In genomic region chr22:18073927-18074326, GRCh38 we compare ENCODE assay signal across 1 cellular context. TPM values are rescaled to one million over a fixed set of nuclear protein-coding genes. Genes with fewer than 3 reads are reported as not detected.
"Had no signal": no experiment of that assay in that cellular context is flagged by ENCODE, and none has a peak within 500 bp of the region (broad histone marks: within the 10 kb centered on the region; RNA-seq: fewer than 3 reads in every experiment).

No MANE protein-coding gene starts in this region.

RNA-seq across cellular contexts. Expression of gene TUBA8, which starts 36.7 kb away (rescaled TPM):
- polyA plus RNA-seq: GM23248 had no signal
